8 cellular contexts compared by ENCODE assay signal in the genomic region with DNA sequence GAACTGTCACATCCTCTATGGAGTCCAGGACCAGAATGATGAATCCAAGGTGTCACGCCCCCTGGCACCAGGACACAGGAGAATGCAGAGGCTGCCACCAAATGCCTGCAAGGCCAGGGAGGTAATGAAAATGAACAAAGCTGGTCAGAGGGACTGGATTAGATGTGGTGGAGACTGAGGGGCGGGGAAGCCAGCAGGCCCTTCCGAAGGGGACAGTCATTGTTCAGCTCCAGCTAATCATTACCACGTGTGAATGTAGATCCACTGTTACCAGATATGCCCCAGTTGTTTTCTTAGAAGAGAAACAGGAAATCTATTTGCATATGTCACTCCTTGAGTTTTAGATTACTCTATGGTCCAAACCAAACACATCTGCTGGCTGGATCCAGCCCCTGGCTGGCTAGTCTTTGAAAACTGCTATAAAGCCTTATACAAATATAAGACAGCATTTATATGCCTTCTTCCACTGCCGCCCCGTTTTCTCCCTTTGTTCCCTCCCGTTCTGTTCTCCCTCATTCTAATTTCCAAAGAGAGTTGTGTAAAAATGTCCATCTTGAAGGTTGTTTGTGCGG. TPM values are rescaled to one million over a fixed set of nuclear protein-coding genes. Genes with fewer than 3 reads are reported as not detected.
DNase-seq lines count a peak whose midpoint lies in the region; ATAC-seq and TF ChIP-seq lines count a peak whose summit lies in the region.

No MANE protein-coding gene starts in this region.

- intact Hi-C loops in A673 (cut with micrococcal nuclease; ENCODE audit: unreplicated experiment): no loop called here

- no peak overlapping the region for H3K27ac ChIP-seq in A673 (ENCODE audit: low read depth, low read length, poor library complexity, severe bottlenecking)

- ATAC-seq in GM19025 (IDR thresholded peaks at IDR 0.05; ENCODE audit: low read depth, unreplicated experiment) (peak; percentile 68), HG03159 (IDR thresholded peaks at IDR 0.05; ENCODE audit: unreplicated experiment) (peak; percentile 85)
- ATAC-seq in stimulated activated naive B cell treated with anti-CD40 and anti-IgM and Interleukin-4, amounts not matched to agents 10 μg/mL and 1 μg/mL and 100 μg/mL, for 72 hours (replicated peaks): peak; percentile 91 to 92

- H3K36me3 ChIP-seq in A673 (ENCODE audit: insufficient read depth, low read length, poor library complexity, severe bottlenecking): no peaks in the 10 kb centered on the region
- H3K36me3 ChIP-seq in H7 (replicated peaks; ENCODE audit: control insufficient read depth, insufficient read depth, low read length): no peaks in the 10 kb centered on the region

- no peaks in the 10 kb centered on the region for H3K9me3 Mint-ChIP-seq in chondrocyte (ENCODE audit: low read depth)
- no peaks in the 10 kb centered on the region for H3K9me3 Mint-ChIP-seq in stimulated activated naive B cell treated with anti-CD40 and anti-IgM and Interleukin-4, amounts not matched to agents 10 μg/mL and 1 μg/mL and 100 μg/mL, for 72 hours

- H3K27me3 ChIP-seq in A673 (replicated peaks; ENCODE audit: insufficient read depth, low read depth, low read length, poor library complexity) (no peaks in the 10 kb centered on the region), H7 (ENCODE audit: control insufficient read depth, insufficient read depth, low read length) (no peaks in the 10 kb centered on the region)

- H3K36me3 Mint-ChIP-seq in chondrocyte (ENCODE audit: low read depth): no peaks in the 10 kb centered on the region
- peaks cover 1 to 3% of the 10 kb centered on the region in 2 donors for H3K36me3 Mint-ChIP-seq in stimulated activated naive B cell treated with anti-CD40 and anti-IgM and Interleukin-4, amounts not matched to agents 10 μg/mL and 1 μg/mL and 100 μg/mL, for 72 hours

- no TSS peak for BruUV-seq in A673 (replicated peaks; lab: Mats Ljungman, UMichigan)

- POLR2A ChIA-PET in A673 (lab: Charles Lee; ENCODE audit: low non-redundant PET): interaction anchor here (0.6 kb wide), 1 partner anchor 326 kb away, joined by 20 read pairs; no protein-coding TSS in a partner anchor

- CTCF ChIA-PET in A673 (lab: Charles Lee): interaction anchor here (1.0 kb wide), 1 partner anchor 37 kb away, joined by 3 read pairs; no protein-coding TSS in a partner anchor

- H3K4me3 Mint-ChIP-seq in chondrocyte (ENCODE audit: unreplicated experiment): no peak overlapping the region
- H3K4me3 Mint-ChIP-seq in stimulated activated naive B cell treated with anti-CD40 and anti-IgM and Interleukin-4, amounts not matched to agents 10 μg/mL and 1 μg/mL and 100 μg/mL, for 72 hours: peak overlapping the region; percentile 53 to 67

- no peaks in the 10 kb centered on the region for H3K9me3 ChIP-seq in A673 (ENCODE audit: low read depth, low read length, poor library complexity, severe bottlenecking)

- no peak for TF ChIP-seq CTCF in A673 (conservative IDR thresholded peaks at IDR 0.05; ENCODE audit: low read depth, low read length)
- no peak for TF ChIP-seq CTCF in chondrocyte (IDR thresholded peaks at IDR 0.05)

- H3K4me3 ChIP-seq in A673 (ENCODE audit: low read depth, low read length, poor library complexity, severe bottlenecking): no peak overlapping the region
- no peak overlapping the region for H3K4me3 ChIP-seq in H7 (ENCODE audit: insufficient read depth, low read depth, low read length)

- H3K27ac Mint-ChIP-seq in chondrocyte (ENCODE audit: unreplicated experiment): peak overlapping the region; percentile 53
- peak overlapping the region; percentile 61 for H3K27ac Mint-ChIP-seq in stimulated activated naive B cell treated with anti-CD40 and anti-IgM and Interleukin-4, amounts not matched to agents 10 μg/mL and 1 μg/mL and 100 μg/mL, for 72 hours

- peaks cover 3% of the 10 kb centered on the region for H3K27me3 Mint-ChIP-seq in chondrocyte (ENCODE audit: low read depth)
- peaks cover 8% of the 10 kb centered on the region in 2 donors for H3K27me3 Mint-ChIP-seq in stimulated activated naive B cell treated with anti-CD40 and anti-IgM and Interleukin-4, amounts not matched to agents 10 μg/mL and 1 μg/mL and 100 μg/mL, for 72 hours

- peaks cover 12% of the 10 kb centered on the region for H3K4me1 Mint-ChIP-seq in chondrocyte (ENCODE audit: low read depth)
- H3K4me1 Mint-ChIP-seq in stimulated activated naive B cell treated with anti-CD40 and anti-IgM and Interleukin-4, amounts not matched to agents 10 μg/mL and 1 μg/mL and 100 μg/mL, for 72 hours: peaks cover 27 to 39% of the 10 kb centered on the region in 2 donors

- H3K4me1 ChIP-seq in A673 (ENCODE audit: insufficient read depth, low read length, poor library complexity, severe bottlenecking): peaks cover 10% of the 10 kb centered on the region

- DNase-seq in A673 (ENCODE audit: low spot score): peak; percentile 79
- no peak for DNase-seq in chondrocyte (ENCODE audit: low spot score)
- no peak for DNase-seq in stimulated activated naive B cell treated with anti-CD40 and anti-IgM and Interleukin-4, amounts not matched to agents 10 μg/mL and 1 μg/mL and 100 μg/mL, for 72 hours
- no peak for DNase-seq in H7
- DNase-seq in DMS79 (lab: John Stamatoyannopoulos, UW): no peak
- DNase-seq in hypothalamus (lab: John Stamatoyannopoulos, UW): no peak

RNA-seq across cellular contexts. Expression of gene CRYM, which starts 14.4 kb away (rescaled TPM):
- not detected in 2 replicates for total RNA-seq in A673 (2021)
- total RNA-seq in chondrocyte: not detected in 3 replicates
- total RNA-seq in H7 (2014; rRNA removed; shearing (Covaris generic)): 7.1 and 7.6 TPM in 2 replicates

RNA-seq across cellular contexts. Expression of gene ANKS4B, which starts 30.2 kb away (rescaled TPM):
- total RNA-seq in A673 (2021): not detected in 2 replicates
- not detected in 3 replicates for total RNA-seq in chondrocyte
- not detected in 2 replicates for total RNA-seq in H7 (2014; rRNA removed; shearing (Covaris generic))

RNA-seq across cellular contexts. Expression of gene ZP2, which starts 52.4 kb away (rescaled TPM):
- not detected in 2 replicates for total RNA-seq in A673 (2021)
- not detected in 3 replicates for total RNA-seq in chondrocyte
- not detected in 2 replicates for total RNA-seq in H7 (2014; rRNA removed; shearing (Covaris generic))
